In genomic region chr16:23060458-23061320, GRCh38 we compare ENCODE assay signal across 1 cellular context.
TF ChIP-seq lines count a peak whose summit lies in the region.

No MANE protein-coding gene starts in this region.

TF ChIP-seq in HepG2, 621 proteins besides CTCF, POLR2A, EP300 and RAD21 (continued from another document and continues in another):
- TF ChIP-seq MIER2 (CRISPR knock-in tag; IDR thresholded peaks at IDR 0.05) (0 out of 2 replicates have a peak, but pooled peaks have one; percentile 38), ZXDC (CRISPR knock-in tag; IDR thresholded peaks at IDR 0.05) (no peak), ZNF367 (CRISPR knock-in tag; IDR thresholded peaks at IDR 0.05; ENCODE audit: borderline replicate concordance) (no peak), ZFYVE20 (CRISPR knock-in tag; IDR thresholded peaks at IDR 0.05; ENCODE audit: borderline replicate concordance, low read depth) (no peak), ZBTB1 (CRISPR knock-in tag; IDR thresholded peaks at IDR 0.05; ENCODE audit: borderline replicate concordance) (no peak), MYNN (CRISPR knock-in tag; IDR thresholded peaks at IDR 0.05; ENCODE audit: low read depth) (no peak), ZNF552 (CRISPR knock-in tag; IDR thresholded peaks at IDR 0.05; ENCODE audit: borderline replicate concordance) (no peak), SUZ12 (IDR thresholded peaks at IDR 0.05; ENCODE audit: low read depth, low read length) (no peak), ZNF510 (CRISPR knock-in tag; IDR thresholded peaks at IDR 0.05; ENCODE audit: low read depth) (no peak), ZNF329 (CRISPR knock-in tag; IDR thresholded peaks at IDR 0.05; ENCODE audit: low read depth) (no peak), HMG20B (CRISPR knock-in tag; conservative IDR thresholded peaks at IDR 0.05) (no peak), HMGA1 (CRISPR knock-in tag; conservative IDR thresholded peaks at IDR 0.05) (no peak), CC2D1A (CRISPR knock-in tag; IDR thresholded peaks at IDR 0.05) (0 out of 2 replicates have a peak, but pooled peaks have one; percentile 36), MEF2D (CRISPR knock-in tag; IDR thresholded peaks at IDR 0.05) (peak; percentile 38; the same call in 1 of the 2 replicates), ZC3H4 (CRISPR knock-in tag; IDR thresholded peaks at IDR 0.05; ENCODE audit: borderline replicate concordance) (no peak), RBM39 (IDR thresholded peaks at IDR 0.05; ENCODE audit: low read depth, low read length, poor library complexity, severe bottlenecking) (no peak), ZNF17 (CRISPR knock-in tag; IDR thresholded peaks at IDR 0.05) (no peak), IRF2 (CRISPR knock-in tag; IDR thresholded peaks at IDR 0.05) (peak; percentile 40; the same call in 1 of the 2 replicates), ZNF263 (CRISPR knock-in tag; IDR thresholded peaks at IDR 0.05) (no peak), ZFP36L1 (CRISPR knock-in tag; IDR thresholded peaks at IDR 0.05) (0 out of 2 replicates have a peak, but pooled peaks have one; percentile 45), ZNF124 (CRISPR knock-in tag; IDR thresholded peaks at IDR 0.05) (no peak), ZNF660 (CRISPR knock-in tag; IDR thresholded peaks at IDR 0.05; ENCODE audit: borderline replicate concordance, low read depth) (no peak), TGIF2 (CRISPR knock-in tag; IDR thresholded peaks at IDR 0.05) (no peak), ZNF205 (CRISPR knock-in tag; IDR thresholded peaks at IDR 0.05) (no peak), ZNF556 (CRISPR knock-in tag; IDR thresholded peaks at IDR 0.05; ENCODE audit: borderline replicate concordance) (no peak), ATM (IDR thresholded peaks at IDR 0.05; ENCODE audit: borderline replicate concordance) (no peak), IKZF5 (CRISPR knock-in tag; IDR thresholded peaks at IDR 0.05) (no peak), PHF20 (CRISPR knock-in tag; IDR thresholded peaks at IDR 0.05) (no peak), ZNF879 (CRISPR knock-in tag; IDR thresholded peaks at IDR 0.05) (no peak), GMEB1 (CRISPR knock-in tag; IDR thresholded peaks at IDR 0.05; ENCODE audit: borderline replicate concordance) (peak; percentile 23; the same call in 1 of the 2 replicates), ZFP82 (CRISPR knock-in tag; IDR thresholded peaks at IDR 0.05; ENCODE audit: borderline replicate concordance) (no peak), NBN (conservative IDR thresholded peaks at IDR 0.05) (no peak), BRF2 (CRISPR knock-in tag; IDR thresholded peaks at IDR 0.05) (no peak), MIXL1 (CRISPR knock-in tag; IDR thresholded peaks at IDR 0.05) (peak; percentile 74), GABPA (IDR thresholded peaks at IDR 0.05; ENCODE audit: low read depth, low read length) (no peak), GABPA (CRISPR knock-in tag; IDR thresholded peaks at IDR 0.05; ENCODE audit: low read depth) (no peak), HMG20A (CRISPR knock-in tag; IDR thresholded peaks at IDR 0.05; ENCODE audit: borderline replicate concordance) (0 out of 2 replicates have a peak, but pooled peaks have one; percentile 19), KDM5A (IDR thresholded peaks at IDR 0.05; ENCODE audit: borderline replicate concordance, low read length) (no peak), ZNF850 (CRISPR knock-in tag; conservative IDR thresholded peaks at IDR 0.05) (no peak), MXD1 (CRISPR knock-in tag; IDR thresholded peaks at IDR 0.05) (no peak), ZFX (CRISPR knock-in tag; IDR thresholded peaks at IDR 0.05; ENCODE audit: low read depth) (no peak), HOMEZ (CRISPR knock-in tag; IDR thresholded peaks at IDR 0.05; ENCODE audit: low read depth) (peak; percentile 31; the same call in 1 of the 2 replicates), SMYD3 (CRISPR knock-in tag; IDR thresholded peaks at IDR 0.05) (peak; percentile 29; the same call in 1 of the 2 replicates), SETDB1 (CRISPR knock-in tag; IDR thresholded peaks at IDR 0.05; ENCODE audit: borderline replicate concordance) (no peak), ZNF224 (CRISPR knock-in tag; IDR thresholded peaks at IDR 0.05) (no peak), SAP130 (CRISPR knock-in tag; IDR thresholded peaks at IDR 0.05; ENCODE audit: low read depth) (0 out of 2 replicates have a peak, but pooled peaks have one; percentile 21), SIX4 (CRISPR knock-in tag; IDR thresholded peaks at IDR 0.05) (no peak), SRSF4 (IDR thresholded peaks at IDR 0.05; ENCODE audit: low read depth, low read length, poor library complexity, severe bottlenecking) (no peak), LCORL (IDR thresholded peaks at IDR 0.05) (no peak), LCORL (CRISPR knock-in tag; IDR thresholded peaks at IDR 0.05) (peak; percentile 67), SMAD9 (CRISPR knock-in tag; IDR thresholded peaks at IDR 0.05) (no peak), THAP11 (CRISPR knock-in tag; IDR thresholded peaks at IDR 0.05) (0 out of 2 replicates have a peak, but pooled peaks have one; percentile 10), ZNF136 (CRISPR knock-in tag; IDR thresholded peaks at IDR 0.05; ENCODE audit: low read depth) (0 out of 2 replicates have a peak, but pooled peaks have one; percentile 35), ZBTB34 (CRISPR knock-in tag; IDR thresholded peaks at IDR 0.05) (no peak), SRSF1 (optimal IDR thresholded peaks at IDR 0.05; ENCODE audit: low read depth, low read length) (no peak), SRY (CRISPR knock-in tag; IDR thresholded peaks at IDR 0.05) (no peak), ZSCAN5A (CRISPR knock-in tag; IDR thresholded peaks at IDR 0.05; ENCODE audit: borderline replicate concordance) (0 out of 2 replicates have a peak, but pooled peaks have one; percentile 52), FIP1L1 (IDR thresholded peaks at IDR 0.05; ENCODE audit: borderline replicate concordance, insufficient read depth, low read depth, low read length) (no peak), ZMYM2 (CRISPR knock-in tag; IDR thresholded peaks at IDR 0.05) (no peak), JUND (CRISPR knock-in tag; IDR thresholded peaks at IDR 0.05) (0 out of 2 replicates have a peak, but pooled peaks have one; percentile 38), SMARCC2 (IDR thresholded peaks at IDR 0.05) (no peak), ZMYM4 (CRISPR knock-in tag; IDR thresholded peaks at IDR 0.05) (0 out of 2 replicates have a peak, but pooled peaks have one; percentile 26)
- TF ChIP-seq, protein P1, sequence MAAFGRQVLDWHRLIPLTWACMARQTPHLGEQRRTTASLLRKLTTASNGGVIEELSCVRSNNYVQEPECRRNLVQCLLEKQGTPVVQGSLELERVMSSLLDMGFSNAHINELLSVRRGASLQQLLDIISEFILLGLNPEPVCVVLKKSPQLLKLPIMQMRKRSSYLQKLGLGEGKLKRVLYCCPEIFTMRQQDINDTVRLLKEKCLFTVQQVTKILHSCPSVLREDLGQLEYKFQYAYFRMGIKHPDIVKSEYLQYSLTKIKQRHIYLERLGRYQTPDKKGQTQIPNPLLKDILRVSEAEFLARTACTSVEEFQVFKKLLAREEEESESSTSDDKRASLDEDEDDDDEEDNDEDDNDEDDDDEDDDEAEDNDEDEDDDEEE (CRISPR knock-in tag; IDR thresholded peaks at IDR 0.05): no peak
- TF ChIP-seq, protein P2, sequence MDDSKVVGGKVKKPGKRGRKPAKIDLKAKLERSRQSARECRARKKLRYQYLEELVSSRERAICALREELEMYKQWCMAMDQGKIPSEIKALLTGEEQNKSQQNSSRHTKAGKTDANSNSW (CRISPR knock-in tag; IDR thresholded peaks at IDR 0.05; ENCODE audit: borderline replicate concordance): no peak
